Comparison of ENCODE assay signal across 21 cellular contexts in the genomic region with DNA sequence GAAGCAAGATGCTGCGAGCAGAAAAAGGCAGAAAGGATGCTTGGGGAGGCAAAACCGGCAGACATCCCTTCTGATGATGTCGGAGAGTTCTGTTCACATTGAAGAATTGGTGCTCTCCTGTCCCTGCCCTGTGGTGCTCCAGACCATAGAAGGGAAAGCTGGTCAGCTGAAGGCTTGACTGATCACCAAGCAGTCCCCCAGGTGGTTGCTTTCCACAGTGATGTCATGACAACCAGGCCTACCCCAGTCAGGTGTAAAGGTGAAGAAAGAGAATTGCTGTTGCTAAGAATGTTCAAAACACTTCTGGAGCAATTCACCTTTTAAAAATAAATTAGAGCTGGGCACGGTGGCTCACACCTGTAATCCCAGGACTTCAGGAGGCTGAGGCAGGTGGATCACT. TPM values are rescaled to one million over a fixed set of nuclear protein-coding genes. Genes with fewer than 3 reads are reported as not detected.
"Had no signal": no experiment of that assay in that cellular context is flagged by ENCODE, and none has a peak within 500 bp of the region (broad histone marks: within the 10 kb centered on the region; RNA-seq: fewer than 3 reads in every experiment).

No MANE protein-coding gene starts in this region.

- H3K9me3 Mint-ChIP-seq: naive thymus-derived CD4-positive, alpha-beta T cell; T-cell had no signal

- H3K27me3 ChIP-seq: esophagus squamous epithelium had no signal

- H3K36me3 ChIP-seq: esophagus squamous epithelium had no signal

- H3K27ac ChIP-seq: esophagus squamous epithelium had no signal

- H3K9me3 ChIP-seq: esophagus squamous epithelium, SK-N-SH had no signal

- H3K36me3 Mint-ChIP-seq: naive thymus-derived CD4-positive, alpha-beta T cell; T-cell had no signal

- H3K4me1 Mint-ChIP-seq: naive thymus-derived CD4-positive, alpha-beta T cell; T-cell had no signal

- DNase-seq: activated CD4-positive, alpha-beta T cell treated with anti-CD3 and anti-CD28 coated beads, Interleukin-2, amount 50 U/mL, for 4 hours; activated CD4-positive, CD25-positive, alpha-beta regulatory T cell treated with anti-CD3 and anti-CD28 coated beads, Interleukin-2, amount 50 U/mL, for 72 hours; activated naive CD4-positive, alpha-beta T cell treated with Interleukin-2 at 50 U/mL for 16 hours; activated T-cell treated with anti-CD3 and anti-CD28 coated beads for 4 hours; esophagus squamous epithelium; glutamatergic neuron; left cardiac atrium; naive thymus-derived CD4-positive, alpha-beta T cell; nucleus accumbens; right cardiac atrium; SK-N-SH; small intestine; stimulated activated CD4-positive, alpha-beta T cell treated with anti-CD3 and anti-CD28 coated beads, Interleukin-4, amount 100 ng/mL, for 24 hours; stimulated activated naive CD4-positive, alpha-beta T cell; substantia nigra; T-cell; T1000 had no signal

- ATAC-seq: left cardiac atrium; naive thymus-derived CD4-positive, alpha-beta T cell; right cardiac atrium; T-cell had no signal

- H3K4me3 Mint-ChIP-seq: naive thymus-derived CD4-positive, alpha-beta T cell; T-cell had no signal

- H3K27me3 Mint-ChIP-seq: T-cell had no signal

- H3K27ac Mint-ChIP-seq: T-cell had no signal

- H3K9ac ChIP-seq: SK-N-SH had no signal

- H3K4me3 ChIP-seq: esophagus squamous epithelium had no signal

RNA-seq across cellular contexts. Expression of a gene that starts 59.5 kb away (rescaled TPM):
- total RNA-seq: astrocyte; esophagus squamous epithelium; fibroblast of villous mesenchyme; left cardiac atrium; lung microvascular endothelial cell; naive thymus-derived CD4-positive, alpha-beta T cell; right cardiac atrium; T-cell; urinary bladder had no signal
- polyA plus RNA-seq: naive thymus-derived CD4-positive, alpha-beta T cell; right cardiac atrium; SK-N-SH; small intestine had no signal
